In genomic region chr4:40301592-40301991, GRCh38 we compare ENCODE assay signal across 10 cellular contexts. TPM values are rescaled to one million over a fixed set of nuclear protein-coding genes. Genes with fewer than 3 reads are reported as not detected.
DNase-seq lines count a peak whose midpoint lies in the region; ATAC-seq and TF ChIP-seq lines count a peak whose summit lies in the region.
"Had no signal": no experiment of that assay in that cellular context is flagged by ENCODE, and none has a peak within 500 bp of the region (broad histone marks: within the 10 kb centered on the region; RNA-seq: fewer than 3 reads in every experiment).

No MANE protein-coding gene starts in this region.

- H3K4me3 ChIP-seq in body of pancreas, result no peak overlapping the region

- H3K27ac ChIP-seq in body of pancreas (no peak overlapping the region), RWPE1 (no peak overlapping the region)

- peak; percentile 49 for DNase-seq in activated T-cell treated with anti-CD3 and anti-CD28 coated beads for 1 hour (ENCODE audit: low read depth)
- DNase-seq in stimulated activated CD8-positive, alpha-beta memory T cell treated with anti-CD3 and anti-CD28 coated beads, Interleukin-12 subunit alpha, Interleukin-12 subunit beta, amount 100 ng/mL, for 4 hours (ENCODE audit: low read depth), result peak; percentile 15
- no peak for DNase-seq in body of pancreas
- no peak for DNase-seq in NCI-H2196 (lab: John Stamatoyannopoulos, UW; ENCODE audit: unreplicated experiment)
- DNase-seq in RWPE1 (ENCODE audit: low spot score), result no peak
- no peak for DNase-seq in NCI-H2081 (lab: John Stamatoyannopoulos, UW)

- no peaks in the 10 kb centered on the region for H3K4me1 ChIP-seq in body of pancreas

- ATAC-seq in GM19438 (IDR thresholded peaks at IDR 0.05; ENCODE audit: low read depth, unreplicated experiment) (peak; percentile 81), HG03139 (IDR thresholded peaks at IDR 0.05; ENCODE audit: unreplicated experiment) (peak; percentile 70), body of pancreas (no peak)

- WGBS in body of pancreas, 2 donors, result 64 to 67% methylated on average over 4 to 7 of the region's 7 CpGs

- POLR2A ChIA-PET in RWPE1 (lab: Yijun Ruan, JAX; ENCODE audit: low non-redundant PET), result no interaction called here

- TF ChIP-seq POLR2A in body of pancreas (IDR thresholded peaks at IDR 0.05), result no peak

- intact Hi-C loops in body of pancreas (cut with DNase I), result no loop called here

- no peaks in the 10 kb centered on the region for H3K9me3 ChIP-seq in body of pancreas

- no peaks in the 10 kb centered on the region for H3K27me3 ChIP-seq in body of pancreas

- CTCF ChIA-PET in RWPE1 (lab: Yijun Ruan, JAX), result no interaction called here

- TF ChIP-seq CTCF in body of pancreas (IDR thresholded peaks at IDR 0.05) (no peak), RWPE1 (conservative IDR thresholded peaks at IDR 0.05; ENCODE audit: low read depth) (no peak)

- H3K36me3 ChIP-seq in body of pancreas (replicated peaks in 1 of 2; ENCODE audit: insufficient read depth in 1 of 2, low read depth in 2 of 2), result no peaks in the 10 kb centered on the region

RNA-seq across cellular contexts. Expression of gene CHRNA9, which starts 33.5 kb away (rescaled TPM):
- total RNA-seq in body of pancreas, result not detected
- total RNA-seq: T-helper 1 cell treated with Interleukin-12 subunit alpha and Interleukin-12 subunit beta and Interleukin-4 antibody, amounts not matched to agents 30 ng/mL and 1 ng/mL, for 36 hours; temporal lobe had no signal

Comparison
In these comparisons a context has a peak if more than half of its experiments do, and no peak if none do; other contexts are left out.
1. DNase-seq: peak in activated T-cell treated with anti-CD3 and anti-CD28 coated beads for 1 hour (single experiment) and stimulated activated CD8-positive, alpha-beta memory T cell treated with anti-CD3 and anti-CD28 coated beads, Interleukin-12 subunit alpha, Interleukin-12 subunit beta, amount 100 ng/mL, for 4 hours (single experiment); none in body of pancreas (0 of 4), NCI-H2196 (single experiment), RWPE1 (single experiment) and NCI-H2081 (0 of 2).